ENCODE assay signal across 3 cellular contexts in the genomic region with DNA sequence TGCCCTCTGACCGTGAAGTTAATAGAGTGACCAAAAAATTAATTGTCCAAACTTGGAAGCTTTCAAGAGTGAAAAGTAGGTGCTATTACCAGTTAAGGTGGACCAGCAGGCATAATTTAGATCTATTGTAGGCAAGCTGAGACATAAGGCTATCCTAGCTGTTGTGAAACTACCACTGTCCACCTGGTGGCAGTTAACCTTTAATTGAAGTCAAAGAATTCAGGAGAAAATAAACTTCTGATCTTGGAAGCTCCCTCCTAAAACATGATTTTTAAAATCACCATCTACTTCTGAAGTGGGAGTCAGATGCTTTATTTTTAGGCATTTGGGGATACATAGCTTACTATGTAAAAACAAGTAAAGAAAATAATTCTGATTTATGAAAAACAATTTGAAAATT.
TF ChIP-seq lines count a peak whose summit lies in the region.

No MANE protein-coding gene starts in this region.

TF ChIP-seq in GM23338, 12 proteins besides CTCF, POLR2A, EP300 and RAD21 (continues in another document):
- TF ChIP-seq JUNB (IDR thresholded peaks at IDR 0.05; ENCODE audit: unreplicated experiment) (no peak), STAT1 (IDR thresholded peaks at IDR 0.05; ENCODE audit: unreplicated experiment) (no peak), EZH2 (IDR thresholded peaks at IDR 0.05; ENCODE audit: low read depth, unreplicated experiment) (no peak), NANOG (IDR thresholded peaks at IDR 0.05; ENCODE audit: borderline replicate concordance) (no peak), ZNF114 (CRISPR knock-in tag; IDR thresholded peaks at IDR 0.05) (no peak), CREB1 (CRISPR knock-in tag; IDR thresholded peaks at IDR 0.05; ENCODE audit: low read depth) (no peak)
- TF ChIP-seq, protein P1, sequence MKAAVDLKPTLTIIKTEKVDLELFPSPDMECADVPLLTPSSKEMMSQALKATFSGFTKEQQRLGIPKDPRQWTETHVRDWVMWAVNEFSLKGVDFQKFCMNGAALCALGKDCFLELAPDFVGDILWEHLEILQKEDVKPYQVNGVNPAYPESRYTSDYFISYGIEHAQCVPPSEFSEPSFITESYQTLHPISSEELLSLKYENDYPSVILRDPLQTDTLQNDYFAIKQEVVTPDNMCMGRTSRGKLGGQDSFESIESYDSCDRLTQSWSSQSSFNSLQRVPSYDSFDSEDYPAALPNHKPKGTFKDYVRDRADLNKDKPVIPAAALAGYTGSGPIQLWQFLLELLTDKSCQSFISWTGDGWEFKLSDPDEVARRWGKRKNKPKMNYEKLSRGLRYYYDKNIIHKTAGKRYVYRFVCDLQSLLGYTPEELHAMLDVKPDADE (IDR thresholded peaks at IDR 0.05), result no peak
- TF ChIP-seq, protein P2, sequence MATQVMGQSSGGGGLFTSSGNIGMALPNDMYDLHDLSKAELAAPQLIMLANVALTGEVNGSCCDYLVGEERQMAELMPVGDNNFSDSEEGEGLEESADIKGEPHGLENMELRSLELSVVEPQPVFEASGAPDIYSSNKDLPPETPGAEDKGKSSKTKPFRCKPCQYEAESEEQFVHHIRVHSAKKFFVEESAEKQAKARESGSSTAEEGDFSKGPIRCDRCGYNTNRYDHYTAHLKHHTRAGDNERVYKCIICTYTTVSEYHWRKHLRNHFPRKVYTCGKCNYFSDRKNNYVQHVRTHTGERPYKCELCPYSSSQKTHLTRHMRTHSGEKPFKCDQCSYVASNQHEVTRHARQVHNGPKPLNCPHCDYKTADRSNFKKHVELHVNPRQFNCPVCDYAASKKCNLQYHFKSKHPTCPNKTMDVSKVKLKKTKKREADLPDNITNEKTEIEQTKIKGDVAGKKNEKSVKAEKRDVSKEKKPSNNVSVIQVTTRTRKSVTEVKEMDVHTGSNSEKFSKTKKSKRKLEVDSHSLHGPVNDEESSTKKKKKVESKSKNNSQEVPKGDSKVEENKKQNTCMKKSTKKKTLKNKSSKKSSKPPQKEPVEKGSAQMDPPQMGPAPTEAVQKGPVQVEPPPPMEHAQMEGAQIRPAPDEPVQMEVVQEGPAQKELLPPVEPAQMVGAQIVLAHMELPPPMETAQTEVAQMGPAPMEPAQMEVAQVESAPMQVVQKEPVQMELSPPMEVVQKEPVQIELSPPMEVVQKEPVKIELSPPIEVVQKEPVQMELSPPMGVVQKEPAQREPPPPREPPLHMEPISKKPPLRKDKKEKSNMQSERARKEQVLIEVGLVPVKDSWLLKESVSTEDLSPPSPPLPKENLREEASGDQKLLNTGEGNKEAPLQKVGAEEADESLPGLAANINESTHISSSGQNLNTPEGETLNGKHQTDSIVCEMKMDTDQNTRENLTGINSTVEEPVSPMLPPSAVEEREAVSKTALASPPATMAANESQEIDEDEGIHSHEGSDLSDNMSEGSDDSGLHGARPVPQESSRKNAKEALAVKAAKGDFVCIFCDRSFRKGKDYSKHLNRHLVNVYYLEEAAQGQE (IDR thresholded peaks at IDR 0.05; ENCODE audit: unreplicated experiment), result no peak

TF ChIP-seq in K562, 482 proteins besides CTCF, POLR2A, EP300 and RAD21:
- no peak for TF ChIP-seq FOXP1 (CRISPR knock-in tag; IDR thresholded peaks at IDR 0.05)
- no peak for TF ChIP-seq MIER1 (IDR thresholded peaks at IDR 0.05; ENCODE audit: low read depth)
- TF ChIP-seq, protein P3, sequence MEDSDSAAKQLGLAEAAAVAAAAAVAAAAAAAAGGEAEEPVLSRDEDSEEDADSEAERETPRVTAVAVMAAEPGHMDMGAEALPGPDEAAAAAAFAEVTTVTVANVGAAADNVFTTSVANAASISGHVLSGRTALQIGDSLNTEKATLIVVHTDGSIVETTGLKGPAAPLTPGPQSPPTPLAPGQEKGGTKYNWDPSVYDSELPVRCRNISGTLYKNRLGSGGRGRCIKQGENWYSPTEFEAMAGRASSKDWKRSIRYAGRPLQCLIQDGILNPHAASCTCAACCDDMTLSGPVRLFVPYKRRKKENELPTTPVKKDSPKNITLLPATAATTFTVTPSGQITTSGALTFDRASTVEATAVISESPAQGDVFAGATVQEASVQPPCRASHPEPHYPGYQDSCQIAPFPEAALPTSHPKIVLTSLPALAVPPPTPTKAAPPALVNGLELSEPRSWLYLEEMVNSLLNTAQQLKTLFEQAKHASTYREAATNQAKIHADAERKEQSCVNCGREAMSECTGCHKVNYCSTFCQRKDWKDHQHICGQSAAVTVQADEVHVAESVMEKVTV (CRISPR knock-in tag; IDR thresholded peaks at IDR 0.05), result no peak
- no peak for TF ChIP-seq EZH2 (IDR thresholded peaks at IDR 0.05; ENCODE audit: borderline replicate concordance, low read depth, low read length)
- no peak for TF ChIP-seq ZNF699 (CRISPR knock-in tag; IDR thresholded peaks at IDR 0.05; ENCODE audit: insufficient replicate concordance)
- TF ChIP-seq, protein P4, sequence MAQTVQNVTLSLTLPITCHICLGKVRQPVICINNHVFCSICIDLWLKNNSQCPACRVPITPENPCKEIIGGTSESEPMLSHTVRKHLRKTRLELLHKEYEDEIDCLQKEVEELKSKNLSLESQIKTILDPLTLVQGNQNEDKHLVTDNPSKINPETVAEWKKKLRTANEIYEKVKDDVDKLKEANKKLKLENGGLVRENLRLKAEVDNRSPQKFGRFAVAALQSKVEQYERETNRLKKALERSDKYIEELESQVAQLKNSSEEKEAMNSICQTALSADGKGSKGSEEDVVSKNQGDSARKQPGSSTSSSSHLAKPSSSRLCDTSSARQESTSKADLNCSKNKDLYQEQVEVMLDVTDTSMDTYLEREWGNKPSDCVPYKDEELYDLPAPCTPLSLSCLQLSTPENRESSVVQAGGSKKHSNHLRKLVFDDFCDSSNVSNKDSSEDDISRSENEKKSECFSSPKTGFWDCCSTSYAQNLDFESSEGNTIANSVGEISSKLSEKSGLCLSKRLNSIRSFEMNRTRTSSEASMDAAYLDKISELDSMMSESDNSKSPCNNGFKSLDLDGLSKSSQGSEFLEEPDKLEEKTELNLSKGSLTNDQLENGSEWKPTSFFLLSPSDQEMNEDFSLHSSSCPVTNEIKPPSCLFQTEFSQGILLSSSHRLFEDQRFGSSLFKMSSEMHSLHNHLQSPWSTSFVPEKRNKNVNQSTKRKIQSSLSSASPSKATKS (CRISPR knock-in tag; IDR thresholded peaks at IDR 0.05), result no peak
- TF ChIP-seq ZNF224 (CRISPR knock-in tag; IDR thresholded peaks at IDR 0.05), result no peak
- TF ChIP-seq ELF1 (tag; IDR thresholded peaks at IDR 0.05), result no peak
- no peak for TF ChIP-seq CXXC5 (CRISPR knock-in tag; IDR thresholded peaks at IDR 0.05)

TF ChIP-seq in HepG2, 621 proteins besides CTCF, POLR2A, EP300 and RAD21:
- TF ChIP-seq SRSF1 (optimal IDR thresholded peaks at IDR 0.05; ENCODE audit: low read depth, low read length), result no peak
- TF ChIP-seq RBM22 (optimal IDR thresholded peaks at IDR 0.05; ENCODE audit: low read length), result no peak
- no peak for TF ChIP-seq KDM3A (CRISPR knock-in tag; IDR thresholded peaks at IDR 0.05; ENCODE audit: low read depth)
- TF ChIP-seq, protein P5, sequence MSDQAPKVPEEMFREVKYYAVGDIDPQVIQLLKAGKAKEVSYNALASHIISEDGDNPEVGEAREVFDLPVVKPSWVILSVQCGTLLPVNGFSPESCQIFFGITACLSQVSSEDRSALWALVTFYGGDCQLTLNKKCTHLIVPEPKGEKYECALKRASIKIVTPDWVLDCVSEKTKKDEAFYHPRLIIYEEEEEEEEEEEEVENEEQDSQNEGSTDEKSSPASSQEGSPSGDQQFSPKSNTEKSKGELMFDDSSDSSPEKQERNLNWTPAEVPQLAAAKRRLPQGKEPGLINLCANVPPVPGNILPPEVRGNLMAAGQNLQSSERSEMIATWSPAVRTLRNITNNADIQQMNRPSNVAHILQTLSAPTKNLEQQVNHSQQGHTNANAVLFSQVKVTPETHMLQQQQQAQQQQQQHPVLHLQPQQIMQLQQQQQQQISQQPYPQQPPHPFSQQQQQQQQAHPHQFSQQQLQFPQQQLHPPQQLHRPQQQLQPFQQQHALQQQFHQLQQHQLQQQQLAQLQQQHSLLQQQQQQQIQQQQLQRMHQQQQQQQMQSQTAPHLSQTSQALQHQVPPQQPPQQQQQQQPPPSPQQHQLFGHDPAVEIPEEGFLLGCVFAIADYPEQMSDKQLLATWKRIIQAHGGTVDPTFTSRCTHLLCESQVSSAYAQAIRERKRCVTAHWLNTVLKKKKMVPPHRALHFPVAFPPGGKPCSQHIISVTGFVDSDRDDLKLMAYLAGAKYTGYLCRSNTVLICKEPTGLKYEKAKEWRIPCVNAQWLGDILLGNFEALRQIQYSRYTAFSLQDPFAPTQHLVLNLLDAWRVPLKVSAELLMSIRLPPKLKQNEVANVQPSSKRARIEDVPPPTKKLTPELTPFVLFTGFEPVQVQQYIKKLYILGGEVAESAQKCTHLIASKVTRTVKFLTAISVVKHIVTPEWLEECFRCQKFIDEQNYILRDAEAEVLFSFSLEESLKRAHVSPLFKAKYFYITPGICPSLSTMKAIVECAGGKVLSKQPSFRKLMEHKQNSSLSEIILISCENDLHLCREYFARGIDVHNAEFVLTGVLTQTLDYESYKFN (CRISPR knock-in tag; conservative IDR thresholded peaks at IDR 0.05), result no peak
- TF ChIP-seq CEBPB (IDR thresholded peaks at IDR 0.05; ENCODE audit: borderline replicate concordance, low read depth, low read length), result no peak
- TF ChIP-seq ZNF501 (CRISPR knock-in tag; IDR thresholded peaks at IDR 0.05), result no peak
- TF ChIP-seq ZNF282 (IDR thresholded peaks at IDR 0.05; ENCODE audit: partially characterized antibody), result no peak
- TF ChIP-seq ZNF331 (CRISPR knock-in tag; IDR thresholded peaks at IDR 0.05), result no peak
- no peak for TF ChIP-seq ZNF205 (CRISPR knock-in tag; IDR thresholded peaks at IDR 0.05)
- no peak for TF ChIP-seq DNMT1 (CRISPR knock-in tag; IDR thresholded peaks at IDR 0.05)
- no peak for TF ChIP-seq RFX3 (CRISPR knock-in tag; IDR thresholded peaks at IDR 0.05)
- TF ChIP-seq, protein P6, sequence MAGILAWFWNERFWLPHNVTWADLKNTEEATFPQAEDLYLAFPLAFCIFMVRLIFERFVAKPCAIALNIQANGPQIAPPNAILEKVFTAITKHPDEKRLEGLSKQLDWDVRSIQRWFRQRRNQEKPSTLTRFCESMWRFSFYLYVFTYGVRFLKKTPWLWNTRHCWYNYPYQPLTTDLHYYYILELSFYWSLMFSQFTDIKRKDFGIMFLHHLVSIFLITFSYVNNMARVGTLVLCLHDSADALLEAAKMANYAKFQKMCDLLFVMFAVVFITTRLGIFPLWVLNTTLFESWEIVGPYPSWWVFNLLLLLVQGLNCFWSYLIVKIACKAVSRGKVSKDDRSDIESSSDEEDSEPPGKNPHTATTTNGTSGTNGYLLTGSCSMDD (CRISPR knock-in tag; IDR thresholded peaks at IDR 0.05), result no peak
- TF ChIP-seq, protein P7, sequence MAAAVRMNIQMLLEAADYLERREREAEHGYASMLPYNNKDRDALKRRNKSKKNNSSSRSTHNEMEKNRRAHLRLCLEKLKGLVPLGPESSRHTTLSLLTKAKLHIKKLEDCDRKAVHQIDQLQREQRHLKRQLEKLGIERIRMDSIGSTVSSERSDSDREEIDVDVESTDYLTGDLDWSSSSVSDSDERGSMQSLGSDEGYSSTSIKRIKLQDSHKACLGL (CRISPR knock-in tag; IDR thresholded peaks at IDR 0.05), result no peak
- TF ChIP-seq BCL6 (CRISPR knock-in tag; IDR thresholded peaks at IDR 0.05), result no peak
- no peak for TF ChIP-seq CHD2 (IDR thresholded peaks at IDR 0.05; ENCODE audit: low read depth, low read length)
- TF ChIP-seq FOXA3 (CRISPR knock-in tag; IDR thresholded peaks at IDR 0.05), result no peak
- TF ChIP-seq ZNF552 (CRISPR knock-in tag; IDR thresholded peaks at IDR 0.05; ENCODE audit: borderline replicate concordance), result no peak
